Comparison of ENCODE assay signal across 9 cellular contexts in genomic region chr4:75727073-75727472, GRCh38. TPM values are rescaled to one million over a fixed set of nuclear protein-coding genes. Genes with fewer than 3 reads are reported as not detected.
DNase-seq lines count a peak whose midpoint lies in the region; ATAC-seq and TF ChIP-seq lines count a peak whose summit lies in the region.
"Had no signal": no experiment of that assay in that cellular context is flagged by ENCODE, and none has a peak within 500 bp of the region (broad histone marks: within the 10 kb centered on the region; RNA-seq: fewer than 3 reads in every experiment).

No MANE protein-coding gene starts in this region.

- H3K9me3 Mint-ChIP-seq in GM23338 (no peaks in the 10 kb centered on the region), brain (peaks cover 0 to 4% (median 2%) of the 10 kb centered on the region in 5 experiments)
- no peaks in the 10 kb centered on the region for H3K9me3 Mint-ChIP-seq in naive thymus-derived CD8-positive, alpha-beta T cell

- no peaks in the 10 kb centered on the region for H3K4me1 ChIP-seq in A673 (ENCODE audit: insufficient read depth, low read length, poor library complexity, severe bottlenecking)
- peaks cover 32% of the 10 kb centered on the region for H3K4me1 ChIP-seq in GM23338 (ENCODE audit: insufficient read depth)
- H3K4me1 ChIP-seq in colonic mucosa, result peaks cover 8% of the 10 kb centered on the region

- intact Hi-C loops in A673 (cut with micrococcal nuclease; ENCODE audit: unreplicated experiment), result no loop called here
- intact Hi-C loops in colonic mucosa (cut with DNase I), result no loop called here

- H3K9me3 ChIP-seq in A673 (ENCODE audit: low read depth, low read length, poor library complexity, severe bottlenecking) (no peaks in the 10 kb centered on the region), colonic mucosa (no peaks in the 10 kb centered on the region)

- TF ChIP-seq CTCF in A673 (conservative IDR thresholded peaks at IDR 0.05; ENCODE audit: low read depth, low read length) (no peak), GM23338 (conservative IDR thresholded peaks at IDR 0.05; ENCODE audit: low read depth in 2 of 2) (no peak), brain (conservative IDR thresholded peaks at IDR 0.05) (no peak), colonic mucosa (IDR thresholded peaks at IDR 0.05) (no peak)

- no peaks in the 10 kb centered on the region for H3K27me3 ChIP-seq in A673 (replicated peaks; ENCODE audit: insufficient read depth, low read depth, low read length, poor library complexity)
- H3K27me3 ChIP-seq in GM23338 (ENCODE audit: insufficient read depth), result no peaks in the 10 kb centered on the region
- H3K27me3 ChIP-seq in colonic mucosa, result no peaks in the 10 kb centered on the region

- no peak overlapping the region for H3K27ac ChIP-seq in A673 (ENCODE audit: low read depth, low read length, poor library complexity, severe bottlenecking)
- no peak overlapping the region for H3K27ac ChIP-seq in GM23338 (ENCODE audit: low read depth)
- no peak overlapping the region for H3K27ac ChIP-seq in colonic mucosa

- ATAC-seq in GM23338 (no peak), HG03457 (IDR thresholded peaks at IDR 0.05; ENCODE audit: unreplicated experiment) (no peak), GM18909 (IDR thresholded peaks at IDR 0.05; ENCODE audit: poor library complexity, unreplicated experiment) (no peak), GM19035 (IDR thresholded peaks at IDR 0.05; ENCODE audit: unreplicated experiment) (no peak)
- ATAC-seq in naive thymus-derived CD8-positive, alpha-beta T cell, result no peak

- peak overlapping the region; percentile 23 for H3K4me3 ChIP-seq in A673 (ENCODE audit: low read depth, low read length, poor library complexity, severe bottlenecking)
- peak overlapping the region; percentile 68 for H3K4me3 ChIP-seq in GM23338
- H3K4me3 ChIP-seq in colonic mucosa, result no peak overlapping the region
- H3K4me3 ChIP-seq: lung had no signal

- H4K20me1 ChIP-seq in GM23338 (replicated peaks; ENCODE audit: insufficient read depth), result peaks cover 27% of the 10 kb centered on the region

- CTCF ChIA-PET in A673 (lab: Charles Lee), result no interaction called here

- H3K36me3 ChIP-seq in A673 (ENCODE audit: insufficient read depth, low read length, poor library complexity, severe bottlenecking), result no peaks in the 10 kb centered on the region
- no peaks in the 10 kb centered on the region for H3K36me3 ChIP-seq in GM23338 (ENCODE audit: insufficient read depth)
- H3K36me3 ChIP-seq in colonic mucosa, result no peaks in the 10 kb centered on the region

- no peak overlapping the region for H3K9ac ChIP-seq in colonic mucosa (ENCODE audit: low read depth in 2 of 2, low read length in 2 of 2)

- DNase-seq in A673 (ENCODE audit: low spot score) (no peak), GM23338 (ENCODE audit: low spot score) (no peak), colonic mucosa (no peak)
- no peak for DNase-seq in naive thymus-derived CD8-positive, alpha-beta T cell

- peak overlapping the region; percentile 80 for H3K4me2 ChIP-seq in GM23338

- peaks cover 94% of the 10 kb centered on the region for H3K79me2 ChIP-seq in GM23338 (replicated peaks; ENCODE audit: insufficient read depth)

- H3K4me3 Mint-ChIP-seq in GM23338 (peak overlapping the region; percentile 98), brain (peak overlapping the region; percentile 98 to 100 (median 99))
- H3K4me3 Mint-ChIP-seq in naive thymus-derived CD8-positive, alpha-beta T cell, result peak overlapping the region in 9 of 10 donors; percentile 10 to 100 (median 99)

- H3K4me1 Mint-ChIP-seq in GM23338 (peaks cover 30% of the 10 kb centered on the region), brain (peaks cover 71% of the 10 kb centered on the region)
- peaks cover 24 to 65% (median 46%) of the 10 kb centered on the region in 4 donors for H3K4me1 Mint-ChIP-seq in naive thymus-derived CD8-positive, alpha-beta T cell

- no peak overlapping the region for H2AFZ ChIP-seq in GM23338

- H3K36me3 Mint-ChIP-seq in GM23338 (ENCODE audit: low read depth) (peaks cover 6% of the 10 kb centered on the region; the same call in 1 of the 3 replicates), brain (peaks cover 13% of the 10 kb centered on the region)
- H3K36me3 Mint-ChIP-seq in naive thymus-derived CD8-positive, alpha-beta T cell, result peaks cover 0 to 2% (median 0%) of the 10 kb centered on the region in 3 donors

- H3K27me3 Mint-ChIP-seq in GM23338 (ENCODE audit: insufficient read depth, low read depth, poor library complexity) (peaks cover 15% of the 10 kb centered on the region), brain (peaks cover 17% of the 10 kb centered on the region)
- no peaks in the 10 kb centered on the region for H3K27me3 Mint-ChIP-seq in naive thymus-derived CD8-positive, alpha-beta T cell

- POLR2A ChIA-PET in A673 (lab: Charles Lee; ENCODE audit: low non-redundant PET), result no interaction called here
- POLR2A ChIA-PET in naive thymus-derived CD8-positive, alpha-beta T cell (lab: Charles Lee), result interaction anchor here (0.5 kb wide), 1 partner anchor 55 kb away, joined by 3 read pairs; no protein-coding TSS in a partner anchor

- H3K27ac Mint-ChIP-seq in GM23338 (no peak overlapping the region; the same call in 1 of the 2 replicates), brain (peak overlapping the region in 2 of 5 experiments; percentile 100)
- peak overlapping the region in 6 of 10 donors; percentile 11 to 83 (median 56) for H3K27ac Mint-ChIP-seq in naive thymus-derived CD8-positive, alpha-beta T cell

- H3F3A ChIP-seq in GM23338 (replicated peaks; ENCODE audit: low read depth), result no peaks in the 10 kb centered on the region

- no peaks in the 10 kb centered on the region for H3K9me2 ChIP-seq in GM23338 (ENCODE audit: insufficient read depth)

- no TSS peak for BruUV-seq in A673 (replicated peaks; lab: Mats Ljungman, UMichigan)

TF ChIP-seq in GM23338, 12 proteins besides CTCF, POLR2A, EP300 and RAD21 (continues in another document):
- TF ChIP-seq EZH2phosphoT487 (IDR thresholded peaks at IDR 0.05; ENCODE audit: unreplicated experiment) (no peak), POLR2AphosphoS5 (IDR thresholded peaks at IDR 0.05; ENCODE audit: low read depth) (no peak), ZNF114 (CRISPR knock-in tag; IDR thresholded peaks at IDR 0.05) (no peak), EZH2 (IDR thresholded peaks at IDR 0.05; ENCODE audit: low read depth, unreplicated experiment) (no peak), NANOG (IDR thresholded peaks at IDR 0.05; ENCODE audit: borderline replicate concordance) (no peak), ETS1 (IDR thresholded peaks at IDR 0.05) (no peak), CREB1 (CRISPR knock-in tag; IDR thresholded peaks at IDR 0.05; ENCODE audit: low read depth) (no peak), REST (IDR thresholded peaks at IDR 0.05; ENCODE audit: unreplicated experiment) (no peak), JUNB (IDR thresholded peaks at IDR 0.05; ENCODE audit: unreplicated experiment) (no peak)

RNA-seq across cellular contexts. Expression of gene USO1, which starts 2.7 kb away (rescaled TPM):
- total RNA-seq in A673 (2021) (35.6 and 36.1 TPM in 2 replicates), colonic mucosa (10 to 100 TPM; 54.7 to 63.0 TPM)
- 241 and 277 TPM in 2 replicates for total RNA-seq in GM23338 (2014; rRNA removed; shearing (Covaris generic))
- polyA plus RNA-seq in GM23338 (2016; fragmentation: Nextera tagmentation; extraction: Ambion mirVana) (98.5 and 113 TPM in 2 replicates), brain (ENCODE audit: insufficient read depth, low read depth, low replicate concordance) (14.5 TPM)
- total RNA-seq in naive thymus-derived CD8-positive, alpha-beta T cell, result 10 to 100 TPM; 32.3 to 36.6 TPM
- 10 to 100 TPM; 22.0 to 26.5 (median 24.4) TPM for polyA plus RNA-seq in naive thymus-derived CD8-positive, alpha-beta T cell

RNA-seq across cellular contexts. Expression of gene G3BP2, which starts 53.9 kb away (rescaled TPM):
- 104 and 124 TPM in 2 replicates for total RNA-seq in A673 (2021)
- total RNA-seq in GM23338 (2014; rRNA removed; shearing (Covaris generic)), result 411 and 435 TPM in 2 replicates
- polyA plus RNA-seq in GM23338 (2016; fragmentation: Nextera tagmentation; extraction: Ambion mirVana), result 94.5 and 103 TPM in 2 replicates
- 54.2 TPM for polyA plus RNA-seq in brain (ENCODE audit: insufficient read depth, low read depth, low replicate concordance)
- total RNA-seq in naive thymus-derived CD8-positive, alpha-beta T cell, result 100 to 1,000 TPM; 172 to 190 TPM
- polyA plus RNA-seq in naive thymus-derived CD8-positive, alpha-beta T cell, result 100 to 1,000 TPM; 116 to 125 (median 121) TPM
- 100 to 1,000 TPM; 165 to 183 TPM for total RNA-seq in colonic mucosa
